In genomic region chr2:101698419-101699190, GRCh38 we compare ENCODE assay signal across 1 cellular context.
TF ChIP-seq lines count a peak whose summit lies in the region.

No MANE protein-coding gene starts in this region.

TF ChIP-seq in HepG2, 621 proteins besides CTCF, POLR2A, EP300 and RAD21 (continued from another document and continues in another):
- TF ChIP-seq TCF7 (IDR thresholded peaks at IDR 0.05; ENCODE audit: low read depth) (no peak), ZNF792 (CRISPR knock-in tag; IDR thresholded peaks at IDR 0.05) (peak; percentile 27; the same call in 1 of the 2 replicates), ZNF30 (CRISPR knock-in tag; IDR thresholded peaks at IDR 0.05) (no peak), ZNF331 (CRISPR knock-in tag; IDR thresholded peaks at IDR 0.05) (no peak), ZNF251 (CRISPR knock-in tag; IDR thresholded peaks at IDR 0.05) (no peak), ZNF878 (CRISPR knock-in tag; IDR thresholded peaks at IDR 0.05) (no peak), ZFX (CRISPR knock-in tag; IDR thresholded peaks at IDR 0.05; ENCODE audit: low read depth) (peak; percentile 49; the same call in 1 of the 2 replicates), GZF1 (CRISPR knock-in tag; IDR thresholded peaks at IDR 0.05) (no peak), JDP2 (CRISPR knock-in tag; IDR thresholded peaks at IDR 0.05; ENCODE audit: borderline replicate concordance) (no peak), POLR2AphosphoS5 (IDR thresholded peaks at IDR 0.05; ENCODE audit: low read depth, low read length) (peak; percentile 17; the same call in 1 of the 2 replicates), TBX2 (CRISPR knock-in tag; IDR thresholded peaks at IDR 0.05; ENCODE audit: borderline replicate concordance) (no peak), ZNF101 (CRISPR knock-in tag; IDR thresholded peaks at IDR 0.05; ENCODE audit: borderline replicate concordance, low read depth) (no peak), SIN3A (IDR thresholded peaks at IDR 0.05; ENCODE audit: borderline replicate concordance, low read depth, low read length) (0 out of 2 replicates have a peak, but pooled peaks have one; percentile 10), HNRNPK (IDR thresholded peaks at IDR 0.05; ENCODE audit: low read depth, low read length, poor library complexity, severe bottlenecking) (no peak), FOXP4 (CRISPR knock-in tag; IDR thresholded peaks at IDR 0.05) (no peak), ZHX1 (CRISPR knock-in tag; IDR thresholded peaks at IDR 0.05; ENCODE audit: low read depth) (no peak), ZNF225 (CRISPR knock-in tag; IDR thresholded peaks at IDR 0.05) (no peak), ZNF629 (CRISPR knock-in tag; conservative IDR thresholded peaks at IDR 0.05) (no peak), ZNF879 (CRISPR knock-in tag; IDR thresholded peaks at IDR 0.05) (no peak), HNF1B (CRISPR knock-in tag; IDR thresholded peaks at IDR 0.05) (no peak; the same call in 1 of the 2 replicates), HMGA1 (CRISPR knock-in tag; conservative IDR thresholded peaks at IDR 0.05) (no peak), ZBTB3 (CRISPR knock-in tag; IDR thresholded peaks at IDR 0.05; ENCODE audit: borderline replicate concordance, low read depth) (no peak), SPEN (CRISPR knock-in tag; IDR thresholded peaks at IDR 0.05; ENCODE audit: low read depth) (no peak), KDM2A (CRISPR knock-in tag; IDR thresholded peaks at IDR 0.05; ENCODE audit: borderline replicate concordance, low read depth) (no peak), MED13 (CRISPR knock-in tag; IDR thresholded peaks at IDR 0.05) (no peak), SNAPC2 (CRISPR knock-in tag; IDR thresholded peaks at IDR 0.05) (no peak), MAFK (conservative IDR thresholded peaks at IDR 0.05 in 1 of 2, IDR thresholded peaks at IDR 0.05 in 1 of 2; ENCODE audit: low read length in 2 of 2) (no peak), MAF1 (CRISPR knock-in tag; IDR thresholded peaks at IDR 0.05; ENCODE audit: borderline replicate concordance) (no peak), ZNF530 (CRISPR knock-in tag; IDR thresholded peaks at IDR 0.05; ENCODE audit: low read depth) (no peak), NR2F2 (IDR thresholded peaks at IDR 0.05; ENCODE audit: borderline replicate concordance, low read depth) (no peak), STAG1 (CRISPR knock-in tag; IDR thresholded peaks at IDR 0.05) (no peak), ERF (CRISPR knock-in tag; IDR thresholded peaks at IDR 0.05) (no peak; the same call in 1 of the 2 replicates), ZNF253 (CRISPR knock-in tag; IDR thresholded peaks at IDR 0.05; ENCODE audit: borderline replicate concordance) (no peak), ZNF513 (CRISPR knock-in tag; conservative IDR thresholded peaks at IDR 0.05) (no peak), NBN (conservative IDR thresholded peaks at IDR 0.05) (no peak), SMAD3 (CRISPR knock-in tag; IDR thresholded peaks at IDR 0.05) (no peak), ZBTB8A (CRISPR knock-in tag; IDR thresholded peaks at IDR 0.05; ENCODE audit: borderline replicate concordance, low read depth) (no peak), ATF7-NPFF (CRISPR knock-in tag; IDR thresholded peaks at IDR 0.05; ENCODE audit: low read depth) (no peak), RCOR2 (CRISPR knock-in tag; IDR thresholded peaks at IDR 0.05) (no peak), ZNF142 (CRISPR knock-in tag; IDR thresholded peaks at IDR 0.05) (no peak), SATB2 (CRISPR knock-in tag; IDR thresholded peaks at IDR 0.05) (no peak), ZFP36L2 (CRISPR knock-in tag; IDR thresholded peaks at IDR 0.05) (no peak), ZNF704 (CRISPR knock-in tag; IDR thresholded peaks at IDR 0.05; ENCODE audit: borderline replicate concordance) (no peak), CBX1 (IDR thresholded peaks at IDR 0.05; ENCODE audit: low read depth) (no peak), ZNF430 (CRISPR knock-in tag; IDR thresholded peaks at IDR 0.05) (no peak; the same call in 1 of the 2 replicates), ZBTB25 (CRISPR knock-in tag; IDR thresholded peaks at IDR 0.05) (no peak), ZNF124 (CRISPR knock-in tag; IDR thresholded peaks at IDR 0.05) (no peak), HMGXB4 (CRISPR knock-in tag; IDR thresholded peaks at IDR 0.05; ENCODE audit: borderline replicate concordance in 1 of 2, low read depth in 1 of 2) (peak in 1 of 2 experiments; percentile 27; a peak in 2 of 4 replicates), HNF4G (IDR thresholded peaks at IDR 0.05; ENCODE audit: borderline replicate concordance, low read depth, low read length) (no peak), HNF4G (CRISPR knock-in tag; IDR thresholded peaks at IDR 0.05; ENCODE audit: borderline replicate concordance, low read depth) (no peak), ZNF20 (CRISPR knock-in tag; IDR thresholded peaks at IDR 0.05) (no peak), ZNF34 (CRISPR knock-in tag; IDR thresholded peaks at IDR 0.05; ENCODE audit: borderline replicate concordance) (no peak)
